ENCODE assay signal across 8 cellular contexts in genomic region chr20:17873410-17874270, GRCh38.
A peak's percentile ranks its signal among the peaks of the same experiment; 100 is the strongest.
DNase-seq lines count a peak whose midpoint lies in the region; ATAC-seq and TF ChIP-seq lines count a peak whose summit lies in the region.

No MANE protein-coding gene starts in this region.

- no TSS peak for BruUV-seq in HCT116 (replicated peaks; lab: Mats Ljungman, UMichigan)
- BruUV-seq in Panc1 (replicated peaks; lab: Mats Ljungman, UMichigan): no TSS peak

- peak overlapping the region; percentile 47 for H2AFZ ChIP-seq in HCT116 (ENCODE audit: low read depth, low read length, poor library complexity, severe bottlenecking)

- H3K27me3 ChIP-seq in HCT116 (ENCODE audit: insufficient read depth, low read length) (peaks cover 6% of the 10 kb centered on the region; the same call in 1 of the 2 replicates), Panc1 (ENCODE audit: control insufficient read depth, insufficient read depth, low read length) (peaks cover 5% of the 10 kb centered on the region; the same call in 1 of the 2 replicates)

- H3K27ac ChIP-seq in HCT116 (ENCODE audit: low read depth, low read length): peak overlapping the region; percentile 28; the same call in 1 of the 2 replicates
- no peak overlapping the region for H3K27ac ChIP-seq in Panc1 (ENCODE audit: low read length)

- H3K4me2 ChIP-seq in HCT116 (ENCODE audit: low read length): peak overlapping the region; percentile 72

- peak overlapping the region; percentile 19 to 30 for H3K4me3 ChIP-seq in HCT116 (replicated peaks in 1 of 2; ENCODE audit: low read depth in 1 of 2, low read length in 2 of 2)
- H3K4me3 ChIP-seq in Panc1 (ENCODE audit: low read depth in 2 of 2, low read length in 2 of 2): no peak overlapping the region
- no peak overlapping the region for H3K4me3 ChIP-seq in fibroblast of mammary gland (ENCODE audit: control insufficient read depth, low read depth, low read length)

- H3K9ac ChIP-seq in HCT116 (ENCODE audit: low read length): peak overlapping the region; percentile 20; the same call in 1 of the 2 replicates

- in situ Hi-C loops in Panc1 (cut with HindIII; ENCODE audit: low pct_unique_long_range_greater_than_20kb, low sequenced_read_pairs): no loop called here

- DNase-seq in HCT116 (ENCODE audit: low read depth, low spot score) (peak; percentile 57), Panc1 (ENCODE audit: low read depth, low spot score) (no peak), fibroblast of mammary gland (ENCODE audit: low read depth) (peak; percentile 97), posterior vena cava (ENCODE audit: low spot score) (peak; percentile 93)
- no peak for DNase-seq in stimulated activated CD4-positive, alpha-beta T cell treated with anti-CD3 and anti-CD28 coated beads, Interleukin-4, amount 100 ng/mL, for 1 hour

- intact Hi-C loops in HCT116 (cut with micrococcal nuclease): no loop called here
- intact Hi-C loops in Panc1 (cut with micrococcal nuclease; ENCODE audit: unreplicated experiment): no loop called here
- intact Hi-C loops in posterior vena cava (cut with DNase I): no loop called here

- H3K9me3 ChIP-seq in HCT116 (ENCODE audit: control insufficient read depth in 1 of 2, insufficient read depth in 1 of 2, low read depth in 1 of 2, low read length in 2 of 2) (no peaks in the 10 kb centered on the region), Panc1 (ENCODE audit: control insufficient read depth, insufficient read depth, low read depth, low read length) (no peaks in the 10 kb centered on the region)

- H3K9me2 ChIP-seq in HCT116 (ENCODE audit: insufficient read depth): no peaks in the 10 kb centered on the region

- no peak for TF ChIP-seq POLR2A in HCT116 (IDR thresholded peaks at IDR 0.05; ENCODE audit: borderline replicate concordance, extremely low read depth, insufficient read depth, insufficient read length)

- ATAC-seq in HCT116 (peak; percentile 92), Panc1 (peak; percentile 64), HG03354 (IDR thresholded peaks at IDR 0.05; ENCODE audit: poor library complexity, severe bottlenecking, unreplicated experiment) (no peak), HG02763 (IDR thresholded peaks at IDR 0.05; ENCODE audit: unreplicated experiment) (no peak), GM21423 (IDR thresholded peaks at IDR 0.05; ENCODE audit: unreplicated experiment) (no peak)

- no peaks in the 10 kb centered on the region for H4K20me1 ChIP-seq in HCT116 (ENCODE audit: insufficient read depth)

- POLR2A ChIA-PET in HCT116 (lab: Charles Lee) (interaction anchor here (1.0 to 2.1 kb wide), 4 partner anchors 24 to 193 kb away, joined by 4 to 11 read pairs (median 6); partner anchors contain the start of gene RRBP1), Panc1 (lab: Charles Lee) (no interaction called here)

- RAD21 ChIA-PET in HCT116 (lab: Charles Lee; ENCODE audit: low non-redundant PET in 1 of 2, low total read pairs in 2 of 2, uncharacterized antibody in 2 of 2, unreplicated experiment in 2 of 2): interaction anchor here in 1 of 2 experiments (0.5 kb wide), 1 partner anchor 163 kb away, joined by 5 read pairs; no protein-coding TSS in a partner anchor

- no peaks in the 10 kb centered on the region for H3K79me2 ChIP-seq in HCT116 (ENCODE audit: insufficient read depth, low read length)

- no peak for TF ChIP-seq RAD21 in HCT116 (IDR thresholded peaks at IDR 0.05; ENCODE audit: low read depth)

- TF ChIP-seq CTCF in HCT116 (IDR thresholded peaks at IDR 0.05 in 2 of 3, conservative IDR thresholded peaks at IDR 0.05 in 1 of 3; ENCODE audit: borderline replicate concordance in 1 of 3, insufficient read depth in 1 of 3, low read depth in 2 of 3, low read length in 2 of 3): no peak
- no peak for TF ChIP-seq CTCF in Panc1 (IDR thresholded peaks at IDR 0.05)
- no peak for TF ChIP-seq CTCF in fibroblast of mammary gland (conservative IDR thresholded peaks at IDR 0.05; ENCODE audit: control insufficient read depth, insufficient read depth, low read depth, low read length)

- CTCF ChIA-PET in HCT116 (lab: Charles Lee) (interaction anchor here (0.9 to 2.7 kb wide), 3 partner anchors 24 to 218 kb away, joined by 3 to 15 read pairs (median 8); partner anchors contain the start of gene RRBP1), Panc1 (lab: Charles Lee) (no interaction called here)

- H3K4me1 ChIP-seq in HCT116 (ENCODE audit: control insufficient read depth in 1 of 2, insufficient read depth in 2 of 2, low read length in 2 of 2): peaks cover 23 to 32% of the 10 kb centered on the region in 2 experiments
- no peaks in the 10 kb centered on the region; the same call in 1 of the 2 replicates for H3K4me1 ChIP-seq in Panc1 (ENCODE audit: control insufficient read depth, insufficient read depth, low read length)

- H3K36me3 ChIP-seq in HCT116 (ENCODE audit: control insufficient read depth in 1 of 2, insufficient read depth in 2 of 2, low read length in 2 of 2) (no peaks in the 10 kb centered on the region), Panc1 (ENCODE audit: control insufficient read depth, insufficient read depth, low read length) (no peaks in the 10 kb centered on the region)

TF ChIP-seq in HCT116, 20 proteins besides CTCF, POLR2A, EP300 and RAD21:
- TF ChIP-seq CEBPB (IDR thresholded peaks at IDR 0.05; ENCODE audit: low read depth) (no peak), POLR2AphosphoS5 (IDR thresholded peaks at IDR 0.05; ENCODE audit: low read depth, low read length) (peak; percentile 55; the same call in 1 of the 2 replicates)

Comparison
In these comparisons a context has a peak if more than half of its experiments do, and no peak if none do; other contexts are left out.
1. ATAC-seq: peak in HCT116 (single experiment) and Panc1 (single experiment); none in HG03354 (single experiment), HG02763 (single experiment) and GM21423 (single experiment).
2. DNase-seq: peak in HCT116 (single experiment), fibroblast of mammary gland (single experiment) and posterior vena cava (single experiment); none in Panc1 (single experiment) and stimulated activated CD4-positive, alpha-beta T cell treated with anti-CD3 and anti-CD28 coated beads, Interleukin-4, amount 100 ng/mL, for 1 hour (single experiment).
3. H3K4me3 ChIP-seq: peak in HCT116 (2 of 2); none in Panc1 (0 of 2) and fibroblast of mammary gland (single experiment).